Comparison of ENCODE assay signal across 15 cellular contexts in the genomic region with DNA sequence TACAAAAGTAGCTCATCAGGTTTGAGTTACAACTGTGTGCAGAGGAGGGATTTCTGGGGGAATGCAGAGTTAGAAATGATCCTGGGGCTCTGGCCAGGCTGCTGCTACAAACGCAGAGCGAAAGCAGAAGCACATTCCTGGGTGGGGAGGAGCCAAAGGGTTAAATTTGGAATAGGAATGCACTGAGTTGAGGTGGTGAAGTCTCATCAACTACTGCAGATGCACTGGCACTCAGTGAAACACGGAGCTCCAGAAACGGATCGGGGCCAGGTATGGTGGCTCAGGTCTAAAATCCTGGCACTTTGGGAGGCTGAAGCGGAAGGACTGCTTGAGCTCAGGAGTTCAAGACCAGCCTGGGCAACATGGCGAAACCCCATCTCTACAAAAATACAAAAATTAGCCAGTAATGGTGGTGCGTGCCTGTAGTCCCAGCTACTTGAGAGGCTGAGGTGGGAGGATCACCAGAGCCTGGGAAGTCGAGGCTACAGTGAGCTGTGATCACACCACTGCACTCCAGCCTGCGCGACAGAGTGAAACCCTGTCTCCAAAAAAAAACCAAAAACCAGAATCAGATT. TPM values are rescaled to one million over a fixed set of nuclear protein-coding genes. Genes with fewer than 3 reads are reported as not detected.
A peak's percentile ranks its signal among the peaks of the same experiment; 100 is the strongest.
DNase-seq lines count a peak whose midpoint lies in the region; ATAC-seq, FAIRE-seq and TF ChIP-seq lines count a peak whose summit lies in the region.
"Had no signal": no experiment of that assay in that cellular context is flagged by ENCODE, and none has a peak within 500 bp of the region (broad histone marks: within the 10 kb centered on the region; RNA-seq: fewer than 3 reads in every experiment).

No MANE protein-coding gene starts in this region.

- H3K36me3 Mint-ChIP-seq in Calu3 (ENCODE audit: insufficient read depth, unreplicated experiment) = peaks cover 88% of the 10 kb centered on the region

- TF ChIP-seq CTCF in Calu3 (IDR thresholded peaks at IDR 0.05; ENCODE audit: unreplicated experiment) (no peak), OCI-LY1 (IDR thresholded peaks at IDR 0.05; ENCODE audit: low read length) (no peak), gastroesophageal sphincter (IDR thresholded peaks at IDR 0.05) (no peak)

- peak overlapping the region; percentile 80 for H3K4me3 Mint-ChIP-seq in Calu3 (ENCODE audit: low read depth, unreplicated experiment)
- H3K4me3 Mint-ChIP-seq: naive thymus-derived CD8-positive, alpha-beta T cell had no signal

- H3K27me3 ChIP-seq in OCI-LY1 (ENCODE audit: insufficient read depth, low read length) (no peaks in the 10 kb centered on the region), gastroesophageal sphincter (no peaks in the 10 kb centered on the region)

- H4K20me1 ChIP-seq in OCI-LY1 (ENCODE audit: insufficient read depth, low read length) = no peaks in the 10 kb centered on the region

- no peaks in the 10 kb centered on the region for H3F3A ChIP-seq in OCI-LY1 (ENCODE audit: insufficient read depth, low read length)

- no peak overlapping the region for H2AFZ ChIP-seq in OCI-LY1 (ENCODE audit: low read length)

- BruUV-seq in Calu3 (replicated peaks; lab: Mats Ljungman, UMichigan) = no TSS peak

- H3K4me2 ChIP-seq in OCI-LY1 (ENCODE audit: low read length) = no peak overlapping the region

- CTCF ChIA-PET in Calu3 (lab: Charles Lee) = interaction anchor here (0.7 to 2.6 kb wide), 5 partner anchors 10 to 32 kb away, joined by 3 to 17 read pairs (median 6); no protein-coding TSS in a partner anchor

- H3K4me1 Mint-ChIP-seq in Calu3 (ENCODE audit: low read depth, unreplicated experiment) = peaks cover 53% of the 10 kb centered on the region

- WGBS in gastroesophageal sphincter (ENCODE audit: low coverage in 1 of 2), 2 donors = 59 to 64% methylated on average over 4 to 10 of the region's 11 CpGs

- H3K9me3 Mint-ChIP-seq in Calu3 (ENCODE audit: low read depth, unreplicated experiment) = no peaks in the 10 kb centered on the region
- H3K9me3 Mint-ChIP-seq: naive thymus-derived CD8-positive, alpha-beta T cell had no signal

- no peak for FAIRE-seq in GM12892 (lab: Jason Lieb, UNC)
- FAIRE-seq: TTC549 had no signal

- intact Hi-C loops in Calu3 (cut with micrococcal nuclease; ENCODE audit: unreplicated experiment) = loop anchor here (5.0 kb wide), 1 partner anchor 39 kb away; no protein-coding TSS in a partner anchor
- intact Hi-C loops in posterior vena cava (cut with DNase I) = no loop called here

- no peak overlapping the region for H3K9ac ChIP-seq in OCI-LY1 (ENCODE audit: low read length)

- ATAC-seq in gastroesophageal sphincter (no peak), HG03354 (IDR thresholded peaks at IDR 0.05; ENCODE audit: poor library complexity, severe bottlenecking, unreplicated experiment) (no peak), HG03280 (IDR thresholded peaks at IDR 0.05; ENCODE audit: unreplicated experiment) (no peak)
- ATAC-seq: naive thymus-derived CD8-positive, alpha-beta T cell had no signal

- H3K4me1 ChIP-seq in OCI-LY1 (ENCODE audit: insufficient read depth, low read length, severe bottlenecking) (peaks cover 51% of the 10 kb centered on the region), gastroesophageal sphincter (peaks cover 0 to 76% (median 30%) of the 10 kb centered on the region in 3 donors)

- no peak for TF ChIP-seq EP300 in gastroesophageal sphincter (IDR thresholded peaks at IDR 0.05)

- H3K9me2 ChIP-seq in OCI-LY1 (ENCODE audit: low read depth, low read length) = no peaks in the 10 kb centered on the region

- no peak for TF ChIP-seq POLR2A in gastroesophageal sphincter (IDR thresholded peaks at IDR 0.05)
- TF ChIP-seq POLR2A in GM12892 (IDR thresholded peaks at IDR 0.05; ENCODE audit: low read depth, low read length) = no peak

- H3K36me3 ChIP-seq in OCI-LY1 (ENCODE audit: insufficient read depth, low read length) (no peaks in the 10 kb centered on the region; the same call in 1 of the 2 replicates), gastroesophageal sphincter (no peaks in the 10 kb centered on the region)

- H3K27ac Mint-ChIP-seq in Calu3 (ENCODE audit: unreplicated experiment) = peak overlapping the region; percentile 83

- H3K4me3 ChIP-seq in OCI-LY1 (ENCODE audit: low read depth, low read length, poor library complexity, severe bottlenecking) (no peak overlapping the region), gastroesophageal sphincter (peak overlapping the region in 1 of 2 donors; percentile 81)
- H3K4me3 ChIP-seq: coronary artery had no signal

- H3K9me3 ChIP-seq in OCI-LY1 (ENCODE audit: low read length) = no peaks in the 10 kb centered on the region
- H3K9me3 ChIP-seq in gastroesophageal sphincter = no peaks in the 10 kb centered on the region

- H3K27me3 Mint-ChIP-seq in Calu3 (ENCODE audit: unreplicated experiment) = no peaks in the 10 kb centered on the region
- H3K27me3 Mint-ChIP-seq: B cell; naive thymus-derived CD8-positive, alpha-beta T cell had no signal

- DNase-seq in Calu3 = peak; percentile 22
- peak; percentile 29 for DNase-seq in posterior vena cava (ENCODE audit: low spot score)
- DNase-seq in 8988T = no peak
- no peak for DNase-seq in GM12892 (ENCODE audit: insufficient read length)
- DNase-seq: activated T-cell treated with anti-CD3 and anti-CD28 coated beads, Interleukin-2, amount 50 U/mL, for 48 hours; naive thymus-derived CD8-positive, alpha-beta T cell; NCI-H187; stimulated activated CD4-positive, alpha-beta T cell treated with anti-CD3 and anti-CD28 coated beads, Interleukin-4, amount 100 ng/mL, for 4 hours had no signal

- peaks cover 11% of the 10 kb centered on the region; the same call in 1 of the 2 replicates for H3K79me2 ChIP-seq in OCI-LY1 (ENCODE audit: insufficient read depth, low read length)

- H3K27ac ChIP-seq in OCI-LY1 (ENCODE audit: low read depth, low read length, poor library complexity, severe bottlenecking) = peak overlapping the region; percentile 83
- peak overlapping the region; percentile 63 to 99 (median 98) for H3K27ac ChIP-seq in gastroesophageal sphincter

RNA-seq across cellular contexts. Expression of gene CHKA, which starts 3.2 kb away (rescaled TPM):
- total RNA-seq in Calu3 (2022) (100 and 104 TPM in 2 replicates), gastroesophageal sphincter (10 to 100 TPM; 11.1 to 66.1 (median 33.9) TPM), posterior vena cava (10 to 100 TPM; 10.9 to 13.8 TPM)
- 28.9 TPM for polyA plus RNA-seq in GM12892 (2012; ENCODE audit: missing spikeins)

Comparison
In these comparisons a context has a peak if more than half of its experiments do, and no peak if none do; other contexts are left out.
1. DNase-seq: peak in Calu3 (single experiment) and posterior vena cava (single experiment); none in 8988T (single experiment) and GM12892 (single experiment).